ENCODE assay signal across 10 cellular contexts in genomic region chr3:66450389-66451022, GRCh38. TPM values are rescaled to one million over a fixed set of nuclear protein-coding genes. Genes with fewer than 3 reads are reported as not detected.
DNase-seq lines count a peak whose midpoint lies in the region; ATAC-seq and TF ChIP-seq lines count a peak whose summit lies in the region.
"Had no signal": no experiment of that assay in that cellular context is flagged by ENCODE, and none has a peak within 500 bp of the region (broad histone marks: within the 10 kb centered on the region; RNA-seq: fewer than 3 reads in every experiment).

No MANE protein-coding gene starts in this region.

- no peak overlapping the region for H3K4me3 Mint-ChIP-seq in activated T-helper 1 cell treated with anti-CD3 and anti-CD28 coated beads, Interleukin-12 subunit alpha, Interleukin-12 subunit beta, Interleukin-2, Interleukin-4 antibody, amounts not matched to agents 30 ng/mL and 10 ng/mL and 1 ng/mL, durations not matched to agents 14 hours and 24 hours and 36 hours
- H3K4me3 Mint-ChIP-seq in effector memory CD8-positive, alpha-beta T cell: no peak overlapping the region
- no peak overlapping the region for H3K4me3 Mint-ChIP-seq in natural killer cell treated with Interleukin-12 subunit alpha and Interleukin-12 subunit beta and Interleukin-15 and Interleukin-18, amount 100 ng/mL, for 72 hours
- H3K4me3 Mint-ChIP-seq: nephron progenitor cell had no signal

- TF ChIP-seq CTCF in GM13976 (IDR thresholded peaks at IDR 0.05; ENCODE audit: borderline replicate concordance, control extremely low read depth, extremely low read depth, insufficient read depth, missing control alignments): no peak

- peak; percentile 39 for DNase-seq in Daoy (ENCODE audit: low read depth)
- no peak for DNase-seq in activated T-helper 1 cell treated with anti-CD3 and anti-CD28 coated beads, Interleukin-12 subunit alpha, Interleukin-12 subunit beta, Interleukin-2, Interleukin-4 antibody, amounts not matched to agents 30 ng/mL and 10 ng/mL and 1 ng/mL, durations not matched to agents 14 hours and 24 hours and 36 hours (ENCODE audit: low spot score)
- DNase-seq in globus pallidus (ENCODE audit: low spot score): peak; percentile 81
- DNase-seq in putamen (ENCODE audit: low spot score): peak; percentile 66
- no peak for DNase-seq in effector memory CD8-positive, alpha-beta T cell
- no peak for DNase-seq in GM13976 (ENCODE audit: low spot score)
- DNase-seq in natural killer cell treated with Interleukin-12 subunit alpha and Interleukin-12 subunit beta and Interleukin-15 and Interleukin-18, amount 100 ng/mL, for 72 hours (ENCODE audit: low spot score): no peak
- DNase-seq: nephron progenitor cell, PC-9 had no signal

- in situ Hi-C loops in GM13976 (cut with MboI; ENCODE audit: low sequenced_read_pairs, unreplicated experiment): no loop called here

- H3K27ac Mint-ChIP-seq in activated T-helper 1 cell treated with anti-CD3 and anti-CD28 coated beads, Interleukin-12 subunit alpha, Interleukin-12 subunit beta, Interleukin-2, Interleukin-4 antibody, amounts not matched to agents 30 ng/mL and 10 ng/mL and 1 ng/mL, durations not matched to agents 14 hours and 24 hours and 36 hours: peak overlapping the region; percentile 57
- peak overlapping the region in 1 of 2 donors; percentile 35 for H3K27ac Mint-ChIP-seq in effector memory CD8-positive, alpha-beta T cell
- H3K27ac Mint-ChIP-seq in natural killer cell treated with Interleukin-12 subunit alpha and Interleukin-12 subunit beta and Interleukin-15 and Interleukin-18, amount 100 ng/mL, for 72 hours: peak overlapping the region in 1 of 2 donors; percentile 6

- ATAC-seq in effector memory CD8-positive, alpha-beta T cell (replicated peaks): no peak
- no peak for ATAC-seq in HG03097 (IDR thresholded peaks at IDR 0.05; ENCODE audit: low FRiP score, unreplicated experiment)
- ATAC-seq in natural killer cell treated with Interleukin-12 subunit alpha and Interleukin-12 subunit beta and Interleukin-15 and Interleukin-18, amount 100 ng/mL, for 72 hours: no peak

- peaks cover 31% of the 10 kb centered on the region for H3K36me3 Mint-ChIP-seq in activated T-helper 1 cell treated with anti-CD3 and anti-CD28 coated beads, Interleukin-12 subunit alpha, Interleukin-12 subunit beta, Interleukin-2, Interleukin-4 antibody, amounts not matched to agents 30 ng/mL and 10 ng/mL and 1 ng/mL, durations not matched to agents 14 hours and 24 hours and 36 hours (ENCODE audit: low read depth)
- peaks cover 14% of the 10 kb centered on the region for H3K36me3 Mint-ChIP-seq in effector memory CD8-positive, alpha-beta T cell (ENCODE audit: insufficient read depth)
- peaks cover 7% of the 10 kb centered on the region for H3K36me3 Mint-ChIP-seq in natural killer cell treated with Interleukin-12 subunit alpha and Interleukin-12 subunit beta and Interleukin-15 and Interleukin-18, amount 100 ng/mL, for 72 hours

- no peaks in the 10 kb centered on the region for H3K9me3 Mint-ChIP-seq in activated T-helper 1 cell treated with anti-CD3 and anti-CD28 coated beads, Interleukin-12 subunit alpha, Interleukin-12 subunit beta, Interleukin-2, Interleukin-4 antibody, amounts not matched to agents 30 ng/mL and 10 ng/mL and 1 ng/mL, durations not matched to agents 14 hours and 24 hours and 36 hours
- no peaks in the 10 kb centered on the region for H3K9me3 Mint-ChIP-seq in effector memory CD8-positive, alpha-beta T cell
- H3K9me3 Mint-ChIP-seq in natural killer cell treated with Interleukin-12 subunit alpha and Interleukin-12 subunit beta and Interleukin-15 and Interleukin-18, amount 100 ng/mL, for 72 hours: no peaks in the 10 kb centered on the region
- H3K9me3 Mint-ChIP-seq: nephron progenitor cell had no signal

- H3K27me3 Mint-ChIP-seq in activated T-helper 1 cell treated with anti-CD3 and anti-CD28 coated beads, Interleukin-12 subunit alpha, Interleukin-12 subunit beta, Interleukin-2, Interleukin-4 antibody, amounts not matched to agents 30 ng/mL and 10 ng/mL and 1 ng/mL, durations not matched to agents 14 hours and 24 hours and 36 hours (ENCODE audit: insufficient read depth): no peaks in the 10 kb centered on the region
- no peaks in the 10 kb centered on the region for H3K27me3 Mint-ChIP-seq in effector memory CD8-positive, alpha-beta T cell
- H3K27me3 Mint-ChIP-seq in natural killer cell treated with Interleukin-12 subunit alpha and Interleukin-12 subunit beta and Interleukin-15 and Interleukin-18, amount 100 ng/mL, for 72 hours: peaks cover 7 to 14% of the 10 kb centered on the region in 2 donors

- H3K4me1 Mint-ChIP-seq in activated T-helper 1 cell treated with anti-CD3 and anti-CD28 coated beads, Interleukin-12 subunit alpha, Interleukin-12 subunit beta, Interleukin-2, Interleukin-4 antibody, amounts not matched to agents 30 ng/mL and 10 ng/mL and 1 ng/mL, durations not matched to agents 14 hours and 24 hours and 36 hours (ENCODE audit: low read depth): peaks cover 26% of the 10 kb centered on the region
- H3K4me1 Mint-ChIP-seq in effector memory CD8-positive, alpha-beta T cell (ENCODE audit: low read depth in 2 of 2): peaks cover 5 to 18% of the 10 kb centered on the region in 2 donors
- H3K4me1 Mint-ChIP-seq in natural killer cell treated with Interleukin-12 subunit alpha and Interleukin-12 subunit beta and Interleukin-15 and Interleukin-18, amount 100 ng/mL, for 72 hours (ENCODE audit: low read depth in 2 of 2): peaks cover 0 to 4% of the 10 kb centered on the region in 2 donors

- intact Hi-C loops in activated T-helper 1 cell treated with anti-CD3 and anti-CD28 coated beads, Interleukin-12 subunit alpha, Interleukin-12 subunit beta, Interleukin-2, Interleukin-4 antibody, amounts not matched to agents 30 ng/mL and 10 ng/mL and 1 ng/mL, durations not matched to agents 14 hours and 24 hours and 36 hours (cut with micrococcal nuclease): no loop called here

RNA-seq across cellular contexts. Expression of gene LRIG1, which starts 50.3 kb away (rescaled TPM):
- 23.3 and 23.8 TPM in 2 replicates for total RNA-seq in Daoy (2014; rRNA removed; shearing (Covaris generic))
- total RNA-seq in activated T-helper 1 cell treated with anti-CD3 and anti-CD28 coated beads, Interleukin-12 subunit alpha, Interleukin-12 subunit beta, Interleukin-2, Interleukin-4 antibody, amounts not matched to agents 30 ng/mL and 10 ng/mL and 1 ng/mL, durations not matched to agents 14 hours and 24 hours and 36 hours: 57.4 and 59.5 TPM in 2 replicates
- 10 to 100 TPM; 21.6 to 41.1 TPM for total RNA-seq in natural killer cell treated with Interleukin-12 subunit alpha and Interleukin-12 subunit beta and Interleukin-15 and Interleukin-18, amount 100 ng/mL, for 72 hours
- total RNA-seq: PC-9 had no signal

Comparison
In these comparisons a context has a peak if more than half of its experiments do, and no peak if none do; other contexts are left out.
1. DNase-seq: peak in Daoy (single experiment), globus pallidus (single experiment) and putamen (single experiment); none in activated T-helper 1 cell treated with anti-CD3 and anti-CD28 coated beads, Interleukin-12 subunit alpha, Interleukin-12 subunit beta, Interleukin-2, Interleukin-4 antibody, amounts not matched to agents 30 ng/mL and 10 ng/mL and 1 ng/mL, durations not matched to agents 14 hours and 24 hours and 36 hours (single experiment), effector memory CD8-positive, alpha-beta T cell (0 of 3), GM13976 (single experiment) and natural killer cell treated with Interleukin-12 subunit alpha and Interleukin-12 subunit beta and Interleukin-15 and Interleukin-18, amount 100 ng/mL, for 72 hours (single experiment).